In the genomic region with DNA sequence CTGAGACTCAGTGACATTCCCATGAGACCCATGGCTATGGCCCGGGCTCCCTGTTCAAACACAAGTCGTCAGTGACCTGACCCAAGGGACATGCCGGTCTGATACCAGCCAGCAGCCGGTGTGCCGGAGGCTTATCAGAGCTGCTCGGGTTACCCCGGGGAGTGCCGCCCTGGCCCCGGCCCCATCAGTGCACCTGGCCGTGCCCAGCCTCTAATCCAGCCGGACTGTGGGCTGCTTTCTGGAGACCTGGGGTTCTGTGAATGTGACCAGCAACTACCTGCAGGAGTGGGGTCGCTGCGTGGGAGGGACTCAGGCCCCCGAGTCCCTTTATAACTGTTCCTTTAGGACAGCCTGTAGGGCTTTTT, we compare ENCODE assay signal across 1 cellular context.
TF ChIP-seq lines count a peak whose summit lies in the region.

No MANE protein-coding gene starts in this region.

TF ChIP-seq in H1, 55 proteins besides CTCF, POLR2A, EP300 and RAD21:
- TF ChIP-seq HDAC2 (IDR thresholded peaks at IDR 0.05; ENCODE audit: borderline replicate concordance in 1 of 2, low read depth in 2 of 2, low read length in 2 of 2) (no peak), KDM1A (IDR thresholded peaks at IDR 0.05; ENCODE audit: borderline replicate concordance, low read length) (no peak), BCL11A (IDR thresholded peaks at IDR 0.05; ENCODE audit: low read depth in 2 of 2, low read length in 2 of 2) (no peak), RBBP5 (IDR thresholded peaks at IDR 0.05; ENCODE audit: borderline replicate concordance, low read depth, low read length) (no peak), TAF1 (IDR thresholded peaks at IDR 0.05; ENCODE audit: low read depth, low read length) (no peak), EZH2 (IDR thresholded peaks at IDR 0.05; ENCODE audit: low read depth, low read length, severe bottlenecking) (no peak), SP2 (IDR thresholded peaks at IDR 0.05; ENCODE audit: low read length) (no peak), SUZ12 (IDR thresholded peaks at IDR 0.05; ENCODE audit: low read length) (no peak), KDM4A (IDR thresholded peaks at IDR 0.05; ENCODE audit: low read depth, low read length, severe bottlenecking) (no peak), SP4 (IDR thresholded peaks at IDR 0.05; ENCODE audit: low read length) (no peak), CREB1 (IDR thresholded peaks at IDR 0.05) (no peak), RXRA (IDR thresholded peaks at IDR 0.05; ENCODE audit: insufficient read depth, low read depth, low read length) (no peak)
- TF ChIP-seq, protein P1, sequence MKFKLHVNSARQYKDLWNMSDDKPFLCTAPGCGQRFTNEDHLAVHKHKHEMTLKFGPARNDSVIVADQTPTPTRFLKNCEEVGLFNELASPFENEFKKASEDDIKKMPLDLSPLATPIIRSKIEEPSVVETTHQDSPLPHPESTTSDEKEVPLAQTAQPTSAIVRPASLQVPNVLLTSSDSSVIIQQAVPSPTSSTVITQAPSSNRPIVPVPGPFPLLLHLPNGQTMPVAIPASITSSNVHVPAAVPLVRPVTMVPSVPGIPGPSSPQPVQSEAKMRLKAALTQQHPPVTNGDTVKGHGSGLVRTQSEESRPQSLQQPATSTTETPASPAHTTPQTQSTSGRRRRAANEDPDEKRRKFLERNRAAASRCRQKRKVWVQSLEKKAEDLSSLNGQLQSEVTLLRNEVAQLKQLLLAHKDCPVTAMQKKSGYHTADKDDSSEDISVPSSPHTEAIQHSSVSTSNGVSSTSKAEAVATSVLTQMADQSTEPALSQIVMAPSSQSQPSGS (IDR thresholded peaks at IDR 0.05; ENCODE audit: low read length), result no peak
- TF ChIP-seq, protein P2, sequence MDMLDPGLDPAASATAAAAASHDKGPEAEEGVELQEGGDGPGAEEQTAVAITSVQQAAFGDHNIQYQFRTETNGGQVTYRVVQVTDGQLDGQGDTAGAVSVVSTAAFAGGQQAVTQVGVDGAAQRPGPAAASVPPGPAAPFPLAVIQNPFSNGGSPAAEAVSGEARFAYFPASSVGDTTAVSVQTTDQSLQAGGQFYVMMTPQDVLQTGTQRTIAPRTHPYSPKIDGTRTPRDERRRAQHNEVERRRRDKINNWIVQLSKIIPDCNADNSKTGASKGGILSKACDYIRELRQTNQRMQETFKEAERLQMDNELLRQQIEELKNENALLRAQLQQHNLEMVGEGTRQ (IDR thresholded peaks at IDR 0.05; ENCODE audit: low read length), result no peak
